In the genomic region with DNA sequence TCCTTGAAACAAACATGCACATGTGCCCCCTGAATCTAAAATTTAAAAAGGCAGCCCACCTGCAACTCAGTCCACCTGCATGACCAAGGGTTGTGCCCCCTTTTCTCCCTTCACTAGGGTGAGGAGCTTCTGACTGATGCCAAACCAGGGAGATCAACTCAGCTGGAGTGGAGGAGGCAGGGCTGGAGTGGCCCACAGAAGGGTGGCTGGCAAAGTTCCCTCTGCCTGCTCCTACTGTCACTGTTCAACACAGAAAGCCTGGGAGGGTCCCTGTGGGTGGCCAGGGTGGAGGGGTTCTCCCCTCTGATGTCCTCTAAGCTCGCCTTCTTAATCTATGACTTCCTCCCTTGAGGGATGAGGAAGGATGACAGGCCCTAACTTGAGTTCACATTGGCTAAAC, we compare ENCODE assay signal across 26 cellular contexts. TPM values are rescaled to one million over a fixed set of nuclear protein-coding genes. Genes with fewer than 3 reads are reported as not detected.
A peak's percentile ranks its signal among the peaks of the same experiment; 100 is the strongest.
DNase-seq lines count a peak whose midpoint lies in the region; ATAC-seq, FAIRE-seq and TF ChIP-seq lines count a peak whose summit lies in the region.
"Had no signal": no experiment of that assay in that cellular context is flagged by ENCODE, and none has a peak within 500 bp of the region (broad histone marks: within the 10 kb centered on the region; RNA-seq: fewer than 3 reads in every experiment).

No MANE protein-coding gene starts in this region.

- H3K4me1 Mint-ChIP-seq in activated CD8-positive, alpha-beta T cell treated with anti-CD3 and anti-CD28 coated beads, Interleukin-2, amount 10 ng/mL, durations not matched to agents 7 days and 5 days (ENCODE audit: low read depth) = no peaks in the 10 kb centered on the region
- peaks cover 8% of the 10 kb centered on the region for H3K4me1 Mint-ChIP-seq in activated CD8-positive, alpha-beta T cell treated with anti-CD3 and anti-CD28 coated beads for 36 hours (ENCODE audit: low read depth)
- no peaks in the 10 kb centered on the region for H3K4me1 Mint-ChIP-seq in MCF 10A (ENCODE audit: insufficient read depth, unreplicated experiment)
- H3K4me1 Mint-ChIP-seq in type B pancreatic cell (ENCODE audit: unreplicated experiment) = peaks cover 6% of the 10 kb centered on the region

- no peaks in the 10 kb centered on the region for H3K27me3 Mint-ChIP-seq in activated CD8-positive, alpha-beta T cell treated with anti-CD3 and anti-CD28 coated beads, Interleukin-2, amount 10 ng/mL, durations not matched to agents 7 days and 5 days (ENCODE audit: low read depth)
- H3K27me3 Mint-ChIP-seq in activated CD8-positive, alpha-beta T cell treated with anti-CD3 and anti-CD28 coated beads for 36 hours = no peaks in the 10 kb centered on the region
- peaks cover 25% of the 10 kb centered on the region for H3K27me3 Mint-ChIP-seq in MCF 10A (ENCODE audit: insufficient read depth, unreplicated experiment)
- H3K27me3 Mint-ChIP-seq in type B pancreatic cell = peaks cover 5% of the 10 kb centered on the region

- no peak overlapping the region for H3K27ac Mint-ChIP-seq in activated CD8-positive, alpha-beta T cell treated with anti-CD3 and anti-CD28 coated beads, Interleukin-2, amount 10 ng/mL, durations not matched to agents 7 days and 5 days
- H3K27ac Mint-ChIP-seq in activated CD8-positive, alpha-beta T cell treated with anti-CD3 and anti-CD28 coated beads for 36 hours = no peak overlapping the region
- H3K27ac Mint-ChIP-seq in MCF 10A (ENCODE audit: low read depth, unreplicated experiment) = no peak overlapping the region
- no peak overlapping the region for H3K27ac Mint-ChIP-seq in type B pancreatic cell
- H3K27ac Mint-ChIP-seq: CD8-positive, alpha-beta T cell; HFFc6 had no signal

- H3K9me1 ChIP-seq in keratinocyte (ENCODE audit: control insufficient read depth, extremely low read depth, insufficient read depth, low read length) = no peaks in the 10 kb centered on the region

- POLR2A ChIA-PET in activated CD8-positive, alpha-beta T cell treated with anti-CD3 and anti-CD28 coated beads, Interleukin-2, amount 10 ng/mL, durations not matched to agents 7 days and 5 days (lab: Charles Lee) = no interaction called here
- POLR2A ChIA-PET in activated CD8-positive, alpha-beta T cell treated with anti-CD3 and anti-CD28 coated beads for 36 hours (lab: Charles Lee) = no interaction called here
- POLR2A ChIA-PET in MCF 10A (lab: Yijun Ruan, JAX) (no interaction called here), HEK293T (lab: Yijun Ruan, JAX) (no interaction called here)

- H3K36me3 ChIP-seq in breast epithelium (no peaks in the 10 kb centered on the region), keratinocyte (ENCODE audit: control insufficient read depth in 2 of 2, extremely low read depth in 1 of 2, insufficient read depth in 2 of 2, low read length in 2 of 2) (no peaks in the 10 kb centered on the region)

- intact Hi-C loops in activated CD8-positive, alpha-beta T cell treated with anti-CD3 and anti-CD28 coated beads for 36 hours (cut with micrococcal nuclease) = no loop called here
- intact Hi-C loops in breast epithelium (cut with DNase I; ENCODE audit: low total_unique reads) (no loop called here), MCF 10A (cut with micrococcal nuclease) (no loop called here)

- FAIRE-seq in keratinocyte (lab: Jason Lieb, UNC) = no peak
- FAIRE-seq: GM12878, GM18507, H1, HepG2 had no signal

- no peaks in the 10 kb centered on the region for H3K4me1 ChIP-seq in breast epithelium
- H3K4me1 ChIP-seq in keratinocyte (ENCODE audit: control insufficient read depth, extremely low read depth, insufficient read depth, low read length) = peaks cover 7% of the 10 kb centered on the region

- no peaks in the 10 kb centered on the region for H4K20me1 ChIP-seq in keratinocyte (ENCODE audit: control insufficient read depth, extremely low read depth, insufficient read depth, low read length)

- H3K4me3 Mint-ChIP-seq in activated CD8-positive, alpha-beta T cell treated with anti-CD3 and anti-CD28 coated beads, Interleukin-2, amount 10 ng/mL, durations not matched to agents 7 days and 5 days = no peak overlapping the region
- H3K4me3 Mint-ChIP-seq in activated CD8-positive, alpha-beta T cell treated with anti-CD3 and anti-CD28 coated beads for 36 hours = no peak overlapping the region
- H3K4me3 Mint-ChIP-seq in MCF 10A (ENCODE audit: unreplicated experiment) = no peak overlapping the region
- H3K4me3 Mint-ChIP-seq in type B pancreatic cell = no peak overlapping the region
- H3K4me3 Mint-ChIP-seq: CD8-positive, alpha-beta T cell; HFFc6 had no signal

- no peaks in the 10 kb centered on the region for H3K79me2 ChIP-seq in keratinocyte (ENCODE audit: control insufficient read depth, insufficient read depth, low read length)

- DNase-seq in activated CD8-positive, alpha-beta T cell treated with anti-CD3 and anti-CD28 coated beads, Interleukin-2, amount 10 ng/mL, durations not matched to agents 7 days and 5 days = peak; percentile 8
- no peak for DNase-seq in activated CD8-positive, alpha-beta T cell treated with anti-CD3 and anti-CD28 coated beads for 36 hours
- peak; percentile 7 to 38 for DNase-seq in breast epithelium (ENCODE audit: low spot score in 2 of 2)
- no peak for DNase-seq in MCF 10A (ENCODE audit: unreplicated experiment)
- no peak for DNase-seq in keratinocyte (ENCODE audit: low read depth, low spot score)
- peak; percentile 61 for DNase-seq in type B pancreatic cell (ENCODE audit: extremely low spot score, unreplicated experiment)
- no peak for DNase-seq in HEK293T (ENCODE audit: extremely low spot score)
- DNase-seq: 8988T, DND-41, GDM1, HFFc6, KG1, NCI-H1436, NCI-H2029, NCI-H2171, NCI-H446 treated with DMSO at 0.1 percent for 48 hours, NCI-H748 treated with DMSO at 0.1 percent for 48 hours, OCI-M1, RPMI8226 had no signal

- no peak overlapping the region for H3K4me3 ChIP-seq in breast epithelium
- no peak overlapping the region for H3K4me3 ChIP-seq in keratinocyte (ENCODE audit: control insufficient read depth in 2 of 3, extremely low read depth in 1 of 3, insufficient read depth in 2 of 3, low read depth in 1 of 3, low read length in 3 of 3)
- H3K4me3 ChIP-seq: GM12878 had no signal

- H3K9ac ChIP-seq in keratinocyte (ENCODE audit: control insufficient read depth, extremely low read depth, insufficient read depth, low read length) = no peak overlapping the region

- H3K27me3 ChIP-seq in breast epithelium = no peaks in the 10 kb centered on the region
- peaks cover 7% of the 10 kb centered on the region for H3K27me3 ChIP-seq in keratinocyte (ENCODE audit: control insufficient read depth, extremely low read depth, insufficient read depth, low read length)

- no TSS peak for BruUV-seq in MCF 10A (replicated peaks; lab: Mats Ljungman, UMichigan)

- no peak for TF ChIP-seq POLR2A in breast epithelium (IDR thresholded peaks at IDR 0.05)

- dilution Hi-C loops in keratinocyte (cut with MboI; ENCODE audit: extremely low pct_ligation_motif_present, low sequenced_read_pairs) = no loop called here

- CTCF ChIA-PET in activated CD8-positive, alpha-beta T cell treated with anti-CD3 and anti-CD28 coated beads, Interleukin-2, amount 10 ng/mL, durations not matched to agents 7 days and 5 days (lab: Charles Lee) = no interaction called here
- CTCF ChIA-PET in activated CD8-positive, alpha-beta T cell treated with anti-CD3 and anti-CD28 coated beads for 36 hours (lab: Charles Lee) = interaction anchor here (2.2 kb wide), 1 partner anchor 100 kb away, joined by 4 read pairs; no protein-coding TSS in a partner anchor
- CTCF ChIA-PET in MCF 10A (lab: Yijun Ruan, JAX) (interaction anchor here (0.9 to 1.4 kb wide), 2 partner anchors 94 to 334 kb away, joined by 3 to 5 read pairs; no protein-coding TSS in a partner anchor), HEK293T (lab: Yijun Ruan, JAX) (no interaction called here)

- peak overlapping the region; percentile 46 for H2AFZ ChIP-seq in keratinocyte (ENCODE audit: control insufficient read depth, low read length)

- H3K36me3 Mint-ChIP-seq in activated CD8-positive, alpha-beta T cell treated with anti-CD3 and anti-CD28 coated beads, Interleukin-2, amount 10 ng/mL, durations not matched to agents 7 days and 5 days (ENCODE audit: low read depth) = peaks cover 22% of the 10 kb centered on the region
- H3K36me3 Mint-ChIP-seq in activated CD8-positive, alpha-beta T cell treated with anti-CD3 and anti-CD28 coated beads for 36 hours (ENCODE audit: low read depth) = peaks cover 6% of the 10 kb centered on the region
- H3K36me3 Mint-ChIP-seq in MCF 10A (ENCODE audit: insufficient read depth, unreplicated experiment) (no peaks in the 10 kb centered on the region), type B pancreatic cell (no peaks in the 10 kb centered on the region)

- H3K9me3 ChIP-seq in breast epithelium = no peaks in the 10 kb centered on the region
- no peaks in the 10 kb centered on the region for H3K9me3 ChIP-seq in keratinocyte (ENCODE audit: control insufficient read depth, low read depth, low read length)

- no peak for TF ChIP-seq CTCF in activated CD8-positive, alpha-beta T cell treated with anti-CD3 and anti-CD28 coated beads for 36 hours (IDR thresholded peaks at IDR 0.05)
- no peak for TF ChIP-seq CTCF in breast epithelium (IDR thresholded peaks at IDR 0.05)
- no peak for TF ChIP-seq CTCF in MCF 10A (IDR thresholded peaks at IDR 0.05; ENCODE audit: unreplicated experiment)
- TF ChIP-seq CTCF in keratinocyte (optimal IDR thresholded peaks at IDR 0.05 in 1 of 3, IDR thresholded peaks at IDR 0.05 in 1 of 3, conservative IDR thresholded peaks at IDR 0.05 in 1 of 3; ENCODE audit: extremely low read depth in 1 of 3, insufficient read depth in 2 of 3, low read length in 3 of 3) = no peak
- TF ChIP-seq CTCF in type B pancreatic cell (conservative IDR thresholded peaks at IDR 0.05) = no peak

- H3K27ac ChIP-seq in breast epithelium (no peak overlapping the region), keratinocyte (ENCODE audit: control insufficient read depth, insufficient read depth, low read length) (no peak overlapping the region)

- H3K4me2 ChIP-seq in keratinocyte (ENCODE audit: control insufficient read depth, extremely low read depth, insufficient read depth, low read depth, low read length) = no peak overlapping the region

- ATAC-seq in activated CD8-positive, alpha-beta T cell treated with anti-CD3 and anti-CD28 coated beads, Interleukin-2, amount 10 ng/mL, durations not matched to agents 7 days and 5 days = no peak
- ATAC-seq in activated CD8-positive, alpha-beta T cell treated with anti-CD3 and anti-CD28 coated beads for 36 hours = no peak
- ATAC-seq in GM18502 (IDR thresholded peaks at IDR 0.05; ENCODE audit: poor library complexity, unreplicated experiment) = no peak
- ATAC-seq: CD8-positive, alpha-beta T cell; GM12878; HepG2 had no signal

- peaks cover 7% of the 10 kb centered on the region for H3K9me3 Mint-ChIP-seq in activated CD8-positive, alpha-beta T cell treated with anti-CD3 and anti-CD28 coated beads, Interleukin-2, amount 10 ng/mL, durations not matched to agents 7 days and 5 days (ENCODE audit: insufficient read depth)
- peaks cover 3% of the 10 kb centered on the region for H3K9me3 Mint-ChIP-seq in activated CD8-positive, alpha-beta T cell treated with anti-CD3 and anti-CD28 coated beads for 36 hours
- no peaks in the 10 kb centered on the region for H3K9me3 Mint-ChIP-seq in MCF 10A (ENCODE audit: unreplicated experiment)
- no peaks in the 10 kb centered on the region for H3K9me3 Mint-ChIP-seq in type B pancreatic cell

RNA-seq across cellular contexts. Expression of gene ANTXRL, which starts 55.7 kb away (rescaled TPM):
- not detected for total RNA-seq in activated CD8-positive, alpha-beta T cell treated with anti-CD3 and anti-CD28 coated beads, Interleukin-2, amount 10 ng/mL, durations not matched to agents 7 days and 5 days
- total RNA-seq in activated CD8-positive, alpha-beta T cell treated with anti-CD3 and anti-CD28 coated beads for 36 hours = not detected
- total RNA-seq in breast epithelium (under 1 TPM in 1 of 3 donors, not detected in 2; 0.15 TPM), MCF 10A (2022) (not detected in 2 replicates), type B pancreatic cell (ENCODE audit: low replicate concordance) (not detected in 2 replicates)
- not detected in 3 replicates for polyA plus RNA-seq in keratinocyte
- not detected for polyA plus RNA-seq in keratinocyte (2011; ENCODE audit: low read depth)
- not detected in 2 replicates for polyA plus RNA-seq in keratinocyte (2011; cell fraction: cytosol; rRNA removed)
- polyA plus RNA-seq in keratinocyte (2011; cell fraction: nucleus; rRNA removed) = not detected in 2 replicates
- not detected in 2 replicates for polyA plus RNA-seq in keratinocyte (2012; ENCODE audit: low replicate concordance)
- polyA minus RNA-seq in keratinocyte = not detected in 3 replicates
- not detected for polyA minus RNA-seq in keratinocyte (2011; cell fraction: cytosol; rRNA and poly(A)+ RNA removed)
- polyA minus RNA-seq in keratinocyte (2011; cell fraction: nucleus; rRNA and poly(A)+ RNA removed) = not detected in 2 replicates
- total RNA-seq: CD8-positive, alpha-beta T cell; GM12878; H1; HepG2; HFFc6 had no signal
- polyA plus RNA-seq: BJ, GM12878, H1, HepG2 had no signal

Comparison
In these comparisons a context has a peak if more than half of its experiments do, and no peak if none do; other contexts are left out.
1. DNase-seq: peak in activated CD8-positive, alpha-beta T cell treated with anti-CD3 and anti-CD28 coated beads, Interleukin-2, amount 10 ng/mL, durations not matched to agents 7 days and 5 days (single experiment), breast epithelium (2 of 2) and type B pancreatic cell (single experiment); none in activated CD8-positive, alpha-beta T cell treated with anti-CD3 and anti-CD28 coated beads for 36 hours (single experiment), MCF 10A (single experiment), keratinocyte (single experiment) and HEK293T (single experiment).
2. CTCF ChIA-PET loops: an anchor here in activated CD8-positive, alpha-beta T cell treated with anti-CD3 and anti-CD28 coated beads for 36 hours (2.2 kb wide) and MCF 10A (0.9 to 1.4 kb wide); none called in activated CD8-positive, alpha-beta T cell treated with anti-CD3 and anti-CD28 coated beads, Interleukin-2, amount 10 ng/mL, durations not matched to agents 7 days and 5 days and HEK293T.